In genomic region chr7:158309844-158310763, GRCh38 we compare ENCODE assay signal across 15 cellular contexts.
A peak's percentile ranks its signal among the peaks of the same experiment; 100 is the strongest.
DNase-seq lines count a peak whose midpoint lies in the region; ATAC-seq and TF ChIP-seq lines count a peak whose summit lies in the region.
"Had no signal": no experiment of that assay in that cellular context is flagged by ENCODE, and none has a peak within 500 bp of the region (broad histone marks: within the 10 kb centered on the region; RNA-seq: fewer than 3 reads in every experiment).

No MANE protein-coding gene starts in this region.

- no peak overlapping the region for H3K4me3 Mint-ChIP-seq in brain
- H3K4me3 Mint-ChIP-seq: CD4-positive, CD25-positive, alpha-beta regulatory T cell had no signal

- H3K27ac Mint-ChIP-seq in brain: peak overlapping the region in 3 of 5 experiments; percentile 67 to 89 (median 75)
- H3K27ac Mint-ChIP-seq: CD4-positive, CD25-positive, alpha-beta regulatory T cell had no signal

- no peak for TF ChIP-seq CTCF in left ventricle myocardium inferior (IDR thresholded peaks at IDR 0.05; ENCODE audit: borderline replicate concordance)
- TF ChIP-seq CTCF in brain (conservative IDR thresholded peaks at IDR 0.05): no peak
- no peak for TF ChIP-seq CTCF in lung (IDR thresholded peaks at IDR 0.05; ENCODE audit: control extremely low read depth, extremely low read depth)
- no peak for TF ChIP-seq CTCF in osteoblast (IDR thresholded peaks at IDR 0.05; ENCODE audit: extremely low read depth, low read depth, low read length)

- no peak overlapping the region for H3K4me2 ChIP-seq in osteoblast (ENCODE audit: insufficient read depth, low read length)
- H3K4me2 ChIP-seq: BLaER1 treated with 17β-estradiol and CSF1 and Interleukin-3, amounts not matched to agents 10 nM and 100 nM had no signal

- peaks cover 27 to 86% (median 65%) of the 10 kb centered on the region in 5 experiments for H3K9me3 Mint-ChIP-seq in brain

- WGBS in lung, 2 donors: 90 to 91% methylated on average over 27 to 30 of the region's 33 CpGs

- H3K4me3 ChIP-seq in left ventricle myocardium inferior: no peak overlapping the region
- H3K4me3 ChIP-seq in lung: no peak overlapping the region
- no peak overlapping the region for H3K4me3 ChIP-seq in osteoblast (ENCODE audit: insufficient read depth, low read length)
- H3K4me3 ChIP-seq: BLaER1 treated with 17β-estradiol and CSF1 and Interleukin-3, amounts not matched to agents 10 nM and 100 nM had no signal

- no peaks in the 10 kb centered on the region for H3K79me2 ChIP-seq in osteoblast (ENCODE audit: insufficient read depth, low read length)

- H3K4me1 ChIP-seq in left ventricle myocardium inferior: no peaks in the 10 kb centered on the region
- H3K4me1 ChIP-seq in lung (ENCODE audit: control insufficient read depth in 2 of 2, insufficient read depth in 2 of 2, low read length in 2 of 2): no peaks in the 10 kb centered on the region
- no peaks in the 10 kb centered on the region for H3K4me1 ChIP-seq in osteoblast (ENCODE audit: insufficient read depth, low read length)
- H3K4me1 ChIP-seq: BLaER1 treated with 17β-estradiol and CSF1 and Interleukin-3, amounts not matched to agents 10 nM and 100 nM had no signal

- H3K36me3 ChIP-seq in left ventricle myocardium inferior (no peaks in the 10 kb centered on the region), lung (ENCODE audit: control insufficient read depth in 2 of 2, insufficient read depth in 2 of 2, low read length in 2 of 2) (no peaks in the 10 kb centered on the region), osteoblast (ENCODE audit: insufficient read depth, low read length) (no peaks in the 10 kb centered on the region)

- DNase-seq in cardiac septum (ENCODE audit: low spot score) (peak; percentile 63), left ventricle myocardium inferior (no peak), lung (ENCODE audit: low spot score) (peak; percentile 15), osteoblast (ENCODE audit: insufficient read length, low spot score, missing footprints) (peak; percentile 62), mucosa of gallbladder (ENCODE audit: low spot score) (no peak)
- DNase-seq: ACHN; CD4-positive, CD25-positive, alpha-beta regulatory T cell; DMS 273 treated with DMSO at 0.1 percent for 48 hours; GOT3; IMR-90 had no signal

- no peaks in the 10 kb centered on the region for H4K20me1 ChIP-seq in osteoblast (ENCODE audit: insufficient read depth, low read length)
- H4K20me1 ChIP-seq: BLaER1 treated with 17β-estradiol and CSF1 and Interleukin-3, amounts not matched to agents 10 nM and 100 nM had no signal

- no peaks in the 10 kb centered on the region for H3K4me1 Mint-ChIP-seq in brain
- H3K4me1 Mint-ChIP-seq: CD4-positive, CD25-positive, alpha-beta regulatory T cell had no signal

- no peak overlapping the region for H2AFZ ChIP-seq in osteoblast (ENCODE audit: low read length)

- ATAC-seq in lung (ENCODE audit: insufficient read depth, low FRiP score): no peak
- ATAC-seq in HG02798 (IDR thresholded peaks at IDR 0.05; ENCODE audit: poor library complexity, unreplicated experiment): no peak
- ATAC-seq in GM21737 (IDR thresholded peaks at IDR 0.05; ENCODE audit: unreplicated experiment): no peak
- ATAC-seq: HCT116 had no signal

- peaks cover 25% of the 10 kb centered on the region for H3K27me3 Mint-ChIP-seq in brain
- H3K27me3 Mint-ChIP-seq: CD4-positive, CD25-positive, alpha-beta regulatory T cell had no signal

- intact Hi-C loops in cardiac septum (cut with DNase I): no loop called here
- intact Hi-C loops in left ventricle myocardium inferior (cut with micrococcal nuclease): no loop called here

- peaks cover 6% of the 10 kb centered on the region for H3K27me3 ChIP-seq in left ventricle myocardium inferior (ENCODE audit: low read depth)
- no peaks in the 10 kb centered on the region for H3K27me3 ChIP-seq in lung (ENCODE audit: control insufficient read depth, insufficient read depth)
- no peaks in the 10 kb centered on the region for H3K27me3 ChIP-seq in osteoblast (ENCODE audit: insufficient read depth, low read length)
- H3K27me3 ChIP-seq: BLaER1 treated with 17β-estradiol and CSF1 and Interleukin-3, amounts not matched to agents 10 nM and 100 nM had no signal

- H3K27ac ChIP-seq in left ventricle myocardium inferior (replicated peaks) (no peak overlapping the region), lung (ENCODE audit: low read depth in 1 of 2, low read length in 1 of 2) (no peak overlapping the region), osteoblast (ENCODE audit: low read depth, low read length) (no peak overlapping the region)
- H3K27ac ChIP-seq: BLaER1 treated with 17β-estradiol and CSF1 and Interleukin-3, amounts not matched to agents 10 nM and 100 nM had no signal

- peaks cover 36% of the 10 kb centered on the region for H3K9me3 ChIP-seq in left ventricle myocardium inferior (replicated peaks)
- H3K9me3 ChIP-seq in lung (ENCODE audit: control insufficient read depth in 2 of 2, insufficient read depth in 1 of 2, low read length in 1 of 2): peaks cover 5 to 7% of the 10 kb centered on the region in 2 donors
- peaks cover 3% of the 10 kb centered on the region for H3K9me3 ChIP-seq in osteoblast (ENCODE audit: low read depth, low read length)

- H3K36me3 Mint-ChIP-seq in brain: peaks cover 61% of the 10 kb centered on the region
- H3K36me3 Mint-ChIP-seq: CD4-positive, CD25-positive, alpha-beta regulatory T cell had no signal

Comparison
In these comparisons a context has a peak if more than half of its experiments do, and no peak if none do; other contexts are left out.
1. DNase-seq: peak in cardiac septum (single experiment), lung (single experiment) and osteoblast (single experiment); none in left ventricle myocardium inferior (single experiment) and mucosa of gallbladder (single experiment).